In the genomic region with DNA sequence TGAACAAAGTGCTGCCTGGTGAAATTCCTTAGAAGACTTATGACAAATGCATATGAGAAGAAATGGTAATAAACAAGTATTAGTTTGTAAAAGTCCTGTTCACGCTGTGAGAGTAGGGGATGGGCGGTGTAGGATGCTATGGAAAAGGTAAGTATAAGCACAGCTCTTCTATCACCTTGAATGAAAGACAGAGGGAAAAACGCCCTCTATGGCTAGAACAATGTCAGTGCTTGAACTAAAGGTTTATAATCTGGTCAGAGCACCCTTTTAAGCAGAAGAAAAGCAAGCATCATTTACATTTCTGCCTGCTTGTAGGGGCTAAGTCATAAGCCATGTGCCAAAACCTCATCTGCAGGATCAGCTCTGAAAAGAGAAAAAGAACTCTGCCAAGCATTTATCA, we compare ENCODE assay signal across 8 cellular contexts.
A peak's percentile ranks its signal among the peaks of the same experiment; 100 is the strongest.
DNase-seq lines count a peak whose midpoint lies in the region; ATAC-seq and TF ChIP-seq lines count a peak whose summit lies in the region.

No MANE protein-coding gene starts in this region.

- H3K27ac ChIP-seq in DND-41 (ENCODE audit: low read length): no peak overlapping the region

- H3K4me3 Mint-ChIP-seq in mesothelial cell of epicardium: no peak overlapping the region

- H4K20me1 ChIP-seq in DND-41 (ENCODE audit: insufficient read depth, low read length): no peaks in the 10 kb centered on the region

- DNase-seq in DND-41 (no peak), Kasumi-1 (lab: John Stamatoyannopoulos, UW) (peak; percentile 26 to 68), astrocyte of the spinal cord (ENCODE audit: low read depth, low spot score) (peak; percentile 51), mesothelial cell of epicardium (ENCODE audit: low spot score in 2 of 2, unreplicated experiment in 2 of 2) (no peak), HuH-7 (ENCODE audit: low spot score) (no peak)
- DNase-seq in effector CD8-positive, alpha-beta T cell (lab: John Stamatoyannopoulos, UW): no peak
- DNase-seq in activated T-cell treated with anti-CD3 and anti-CD28 coated beads, Interleukin-2, amount 50 U/mL, for 48 hours: no peak

- H3K4me1 Mint-ChIP-seq in mesothelial cell of epicardium: peaks cover 20% of the 10 kb centered on the region

- H3K79me2 ChIP-seq in DND-41 (ENCODE audit: insufficient read depth, low read length): no peaks in the 10 kb centered on the region

- H3K27me3 Mint-ChIP-seq in mesothelial cell of epicardium (ENCODE audit: low read depth): no peaks in the 10 kb centered on the region

- no peaks in the 10 kb centered on the region for H3K9me3 ChIP-seq in DND-41 (ENCODE audit: insufficient read depth, low read length, severe bottlenecking)

- no peak overlapping the region for H3K9ac ChIP-seq in DND-41 (ENCODE audit: low read depth, low read length)

- no peak overlapping the region for H3K4me2 ChIP-seq in DND-41 (ENCODE audit: insufficient read depth, low read length)

- no peak overlapping the region for H3K27ac Mint-ChIP-seq in mesothelial cell of epicardium

- H3K36me3 Mint-ChIP-seq in mesothelial cell of epicardium: no peaks in the 10 kb centered on the region

- no peaks in the 10 kb centered on the region for H3K27me3 ChIP-seq in DND-41 (ENCODE audit: insufficient read depth, low read length, poor library complexity)

- in situ Hi-C loops in astrocyte of the spinal cord (cut with HindIII; ENCODE audit: low sequenced_read_pairs): loop anchor here (25.0 kb wide), 1 partner anchor 429 kb away; no protein-coding TSS in a partner anchor

- ATAC-seq in DND-41 (ENCODE audit: insufficient read depth, low read depth): peak; percentile 54; the same call in 1 of the 3 replicates
- ATAC-seq in GM21717 (IDR thresholded peaks at IDR 0.05; ENCODE audit: unreplicated experiment): no peak

- H3K4me3 ChIP-seq in DND-41 (ENCODE audit: low read depth in 1 of 2, low read length in 2 of 2): no peak overlapping the region
- H3K4me3 ChIP-seq in astrocyte of the spinal cord (ENCODE audit: low read depth, low read length): no peak overlapping the region

- H2AFZ ChIP-seq in DND-41 (ENCODE audit: low read depth, low read length): no peak overlapping the region

- no peaks in the 10 kb centered on the region for H3K4me1 ChIP-seq in DND-41 (ENCODE audit: insufficient read depth, low read length)

- H3K36me3 ChIP-seq in DND-41 (ENCODE audit: insufficient read depth, low read length): no peaks in the 10 kb centered on the region

- no peaks in the 10 kb centered on the region for H3K9me3 Mint-ChIP-seq in mesothelial cell of epicardium

- TF ChIP-seq CTCF in DND-41 (IDR thresholded peaks at IDR 0.05; ENCODE audit: borderline replicate concordance, extremely low read depth, low read length, poor library complexity, severe bottlenecking) (peak; percentile 54), astrocyte of the spinal cord (IDR thresholded peaks at IDR 0.05; ENCODE audit: low read depth, low read length) (peak; percentile 47), mesothelial cell of epicardium (IDR thresholded peaks at IDR 0.05; ENCODE audit: unreplicated experiment) (peak; percentile 37)

Comparison
In these comparisons a context has a peak if more than half of its experiments do, and no peak if none do; other contexts are left out.
1. DNase-seq: peak in Kasumi-1 (2 of 2) and astrocyte of the spinal cord (single experiment); none in DND-41 (single experiment), mesothelial cell of epicardium (0 of 2), HuH-7 (single experiment), effector CD8-positive, alpha-beta T cell (single experiment) and activated T-cell treated with anti-CD3 and anti-CD28 coated beads, Interleukin-2, amount 50 U/mL, for 48 hours (0 of 2).
2. Peak in every context shown above with its lines, with median percentiles within 50 percentile points of each other: CTCF ChIP-seq.